ENCODE assay signal across 11 cellular contexts in genomic region chr1:111654839-111655238, GRCh38. TPM values are rescaled to one million over a fixed set of nuclear protein-coding genes. Genes with fewer than 3 reads are reported as not detected.
A peak's percentile ranks its signal among the peaks of the same experiment; 100 is the strongest.
DNase-seq lines count a peak whose midpoint lies in the region; ATAC-seq lines count a peak whose summit lies in the region.
"Had no signal": no experiment of that assay in that cellular context is flagged by ENCODE, and none has a peak within 500 bp of the region (broad histone marks: within the 10 kb centered on the region; RNA-seq: fewer than 3 reads in every experiment).

No MANE protein-coding gene starts in this region.

- CTCF ChIA-PET in activated CD4-positive, alpha-beta T cell treated with anti-CD3 and anti-CD28 coated beads for 36 hours (lab: Charles Lee) = interaction anchor here (0.6 to 1.1 kb wide), 5 partner anchors 30 to 106 kb away, joined by 3 to 5 read pairs (median 3); no protein-coding TSS in a partner anchor

- POLR2A ChIA-PET in activated CD4-positive, alpha-beta T cell treated with anti-CD3 and anti-CD28 coated beads for 36 hours (lab: Charles Lee) = no interaction called here

- no peaks in the 10 kb centered on the region for H3K27me3 Mint-ChIP-seq in activated CD4-positive, alpha-beta T cell treated with anti-CD3 and anti-CD28 coated beads for 36 hours

- no peak overlapping the region for H3K4me3 Mint-ChIP-seq in activated CD4-positive, alpha-beta T cell treated with anti-CD3 and anti-CD28 coated beads for 36 hours

- intact Hi-C loops in activated CD4-positive, alpha-beta T cell treated with anti-CD3 and anti-CD28 coated beads for 36 hours (cut with DNase I, micrococcal nuclease) = loop anchor here in 1 of 2 experiments (5.0 kb wide), 1 partner anchor 513 kb away; the partner anchor contains the start of genes CEPT1 and DRAM2

- no peaks in the 10 kb centered on the region for H3K9me3 Mint-ChIP-seq in activated CD4-positive, alpha-beta T cell treated with anti-CD3 and anti-CD28 coated beads for 36 hours (ENCODE audit: low read depth)

- H3K4me1 Mint-ChIP-seq in activated CD4-positive, alpha-beta T cell treated with anti-CD3 and anti-CD28 coated beads for 36 hours = peaks cover 57% of the 10 kb centered on the region

- DNase-seq in activated CD4-positive, alpha-beta T cell treated with anti-CD3 and anti-CD28 coated beads for 36 hours = no peak
- DNase-seq in activated CD4-positive, alpha-beta T cell treated with anti-CD3 and anti-CD28 coated beads for 1 hour = no peak
- DNase-seq in stimulated activated CD8-positive, alpha-beta memory T cell treated with anti-CD3 and anti-CD28 coated beads, Interleukin-4, amount 100 ng/mL, for 48 hours = peak; percentile 42
- DNase-seq in NCI-H2029 (lab: John Stamatoyannopoulos, UW) (no peak), NCI-H2227 treated with DMSO at 0.1 percent for 48 hours (lab: John Stamatoyannopoulos, UW) (no peak), NCI-H146 (lab: John Stamatoyannopoulos, UW) (no peak)
- DNase-seq: 8988T, DMS 273 treated with DMSO at 0.1 percent for 48 hours, right cardiac atrium had no signal

- ATAC-seq in activated CD4-positive, alpha-beta T cell treated with anti-CD3 and anti-CD28 coated beads for 36 hours = peak; percentile 83
- ATAC-seq in GM21619 (IDR thresholded peaks at IDR 0.05; ENCODE audit: unreplicated experiment) (peak; percentile 58), HG03565 (IDR thresholded peaks at IDR 0.05; ENCODE audit: unreplicated experiment) (peak; percentile 64)
- ATAC-seq: right cardiac atrium had no signal

- H3K36me3 Mint-ChIP-seq in activated CD4-positive, alpha-beta T cell treated with anti-CD3 and anti-CD28 coated beads for 36 hours (ENCODE audit: low read depth) = peaks cover 21% of the 10 kb centered on the region

- H3K27ac Mint-ChIP-seq in activated CD4-positive, alpha-beta T cell treated with anti-CD3 and anti-CD28 coated beads for 36 hours = peak overlapping the region; percentile 28

RNA-seq across cellular contexts. Expression of gene RAP1A, which starts 35.2 kb away (rescaled TPM):
- 100 to 1,000 TPM; 182 to 214 TPM for total RNA-seq in activated CD4-positive, alpha-beta T cell treated with anti-CD3 and anti-CD28 coated beads for 36 hours
